In genomic region chr4:12588572-12588971, GRCh38 we compare ENCODE assay signal across 21 cellular contexts.
"Had no signal": no experiment of that assay in that cellular context is flagged by ENCODE, and none has a peak within 500 bp of the region (broad histone marks: within the 10 kb centered on the region; RNA-seq: fewer than 3 reads in every experiment).

No MANE protein-coding gene starts in this region.

- DNase-seq: activated B cell treated with CpG ODN at 0.5 μM for 24 hours; activated CD4-positive, alpha-beta T cell treated with anti-CD3 and anti-CD28 coated beads for 1 hour; activated CD4-positive, alpha-beta T cell treated with anti-CD3 and anti-CD28 coated beads, Interleukin-2, amount 10 ng/mL, durations not matched to agents 24 days and 14 days; activated CD4-positive, alpha-beta T cell treated with anti-CD3 and anti-CD28 coated beads, Interleukin-2, amount 50 U/mL, for 48 hours; activated CD8-positive, alpha-beta memory T cell treated with anti-CD3 and anti-CD28 coated beads, Interleukin-2, amount 10 ng/mL, durations not matched to agents 7 days and 5 days; activated effector memory CD4-positive, alpha-beta T cell treated with Interleukin-2 at 50 U/mL for 16 hours; activated naive CD4-positive, alpha-beta T cell; activated T-cell treated with anti-CD3 and anti-CD28 coated beads, Interleukin-2, amount 50 U/mL, for 24 hours; aorta; MG63; MV-4-11; NCI-H1092 treated with DMSO at 0.1 percent for 48 hours; NCI-H1436; NCI-H1694 treated with DMSO at 0.1 percent for 48 hours; NCI-H2029 treated with DMSO at 0.1 percent for 48 hours; NCI-H510A treated with DMSO at 0.1 percent for 48 hours; NCI-H69; NK-92 treated with Interleukin-12 subunit alpha and Interleukin-12 subunit beta, amount 100 ng/mL, for 24 hours; SHP77 treated with DMSO at 0.1 percent for 48 hours; T-helper 17 cell; T-helper 9 cell had no signal

- H3K4me3 ChIP-seq: MG63 had no signal
